8 cellular contexts compared by ENCODE assay signal in the genomic region with DNA sequence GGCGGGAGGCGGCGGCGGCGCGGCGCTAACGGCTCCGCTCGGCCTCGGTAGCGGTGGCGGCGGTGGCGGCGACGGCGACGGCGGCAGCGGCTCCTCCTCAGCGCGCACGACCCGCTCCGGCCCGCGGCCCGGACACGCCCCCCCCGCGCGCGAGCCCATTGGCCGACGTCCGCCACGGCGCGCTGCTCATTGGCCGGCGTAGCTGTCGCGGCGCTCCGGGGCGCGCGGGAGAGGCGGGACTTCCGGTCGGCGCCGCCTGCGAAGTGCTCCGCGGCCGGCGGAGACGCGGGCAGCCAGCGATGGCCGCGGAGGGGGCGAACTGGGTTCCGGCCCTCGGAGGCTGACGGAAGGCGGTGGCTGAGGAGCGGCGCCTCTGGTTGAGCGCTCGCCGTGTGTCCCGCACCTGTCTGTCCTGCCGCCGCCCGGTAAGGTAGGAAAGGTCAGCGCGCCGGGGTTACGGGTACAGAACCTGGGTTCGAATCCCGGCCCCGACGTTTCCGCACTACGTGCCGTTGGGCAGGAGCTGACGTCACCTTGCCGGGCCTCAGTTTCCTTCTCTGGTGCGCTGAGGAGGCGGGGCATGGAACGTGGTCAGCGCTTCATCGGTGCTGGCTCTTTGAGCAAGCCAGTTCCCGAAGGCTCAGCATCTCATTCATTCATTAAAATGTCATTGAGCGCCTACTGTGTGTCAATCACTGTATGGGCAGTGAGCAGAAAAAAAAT. TPM values are rescaled to one million over a fixed set of nuclear protein-coding genes. Genes with fewer than 3 reads are reported as not detected.
DNase-seq lines count a peak whose midpoint lies in the region; ATAC-seq and TF ChIP-seq lines count a peak whose summit lies in the region.

Gene ELAVL1 (minus strand): TSS at position 108 of the 723 bp plus-strand sequence. CDS start 13,826 bp downstream, outside the sequence.

- H3K36me3 ChIP-seq in PC-3 (ENCODE audit: low read depth, low read length) (no peaks in the 10 kb centered on the region; the same call in 1 of the 2 replicates), esophagus (ENCODE audit: control insufficient read depth in 2 of 2, insufficient read depth in 2 of 2, low read length in 1 of 2) (no peaks in the 10 kb centered on the region), muscle layer of colon (ENCODE audit: insufficient read depth, low read length) (no peaks in the 10 kb centered on the region)

- ATAC-seq in GM21390 (IDR thresholded peaks at IDR 0.05; ENCODE audit: unreplicated experiment) (peak; percentile 52), PC-3 (peak; percentile 82)

- CTCF ChIA-PET in PC-3 (lab: Charles Lee), result interaction anchor here (0.6 kb wide), 3 partner anchors 9 to 167 kb away, joined by 3 to 6 read pairs (median 5); no protein-coding TSS in a partner anchor

- peaks cover 50% of the 10 kb centered on the region for H3K79me2 ChIP-seq in PC-3 (ENCODE audit: low read length)

- H3K9me3 ChIP-seq in PC-3 (ENCODE audit: low read length), result no peaks in the 10 kb centered on the region
- H3K9me3 ChIP-seq in esophagus (ENCODE audit: control insufficient read depth in 2 of 2, insufficient read depth in 1 of 2, low read depth in 1 of 2, low read length in 1 of 2), result no peaks in the 10 kb centered on the region
- no peaks in the 10 kb centered on the region for H3K9me3 ChIP-seq in muscle layer of colon (ENCODE audit: low read length)

- BruUV-seq in PC-3 (replicated peaks; lab: Mats Ljungman, UMichigan), result TSS peak; percentile 89

- H3F3A ChIP-seq in PC-3 (ENCODE audit: low read length, unreplicated experiment), result no peaks in the 10 kb centered on the region

- peaks cover 32% of the 10 kb centered on the region for H3K4me1 ChIP-seq in PC-3 (ENCODE audit: insufficient read depth, low read length)
- H3K4me1 ChIP-seq in esophagus (ENCODE audit: control insufficient read depth in 2 of 2, insufficient read depth in 2 of 2, low read length in 1 of 2), result peaks cover 7 to 13% of the 10 kb centered on the region in 2 donors
- H3K4me1 ChIP-seq in muscle layer of colon (ENCODE audit: insufficient read depth, low read length), result peaks cover 33% of the 10 kb centered on the region

- H3K9me2 ChIP-seq in PC-3 (replicated peaks; ENCODE audit: low read length), result no peaks in the 10 kb centered on the region

- 0 to 1% methylated on average over 69 to 98 of the region's 98 CpGs for WGBS in esophagus, 2 donors

- H3K4me3 ChIP-seq in PC-3 (ENCODE audit: low read length), result peak within 1 kb of the TSS; percentile 91
- H3K4me3 ChIP-seq in esophagus (ENCODE audit: low read depth in 1 of 2, low read length in 2 of 2), result peak within 1 kb of the TSS; percentile 87 to 94
- H3K4me3 ChIP-seq in muscle layer of colon (ENCODE audit: low read depth in 1 of 2, low read length in 2 of 2), result peak within 1 kb of the TSS; percentile 67 to 79

- H4K20me1 ChIP-seq in PC-3 (ENCODE audit: low read length), result peaks cover 35% of the 10 kb centered on the region

- DNase-seq in COR-L47 (lab: John Stamatoyannopoulos, UW), result peak; percentile 88
- peak; percentile 85 for DNase-seq in HuH-7 (ENCODE audit: low spot score)
- peak; percentile 97 for DNase-seq in PC-3
- peak; percentile 88 for DNase-seq in activated T-cell treated with anti-CD3 and anti-CD28 coated beads, Interleukin-2, amount 50 U/mL, for 1 hour
- peak; percentile 73 to 76 for DNase-seq in stimulated activated CD8-positive, alpha-beta memory T cell treated with anti-CD3 and anti-CD28 coated beads, Interleukin-7, amount 100 ng/mL, for 1 hour (ENCODE audit: low read depth in 2 of 2)

- H3K4me2 ChIP-seq in PC-3 (ENCODE audit: low read length), result peak within 1 kb of the TSS; percentile 91

- TF ChIP-seq CTCF in PC-3 (conservative IDR thresholded peaks at IDR 0.05; ENCODE audit: low read depth, low read length), result no peak

- H3K27me3 ChIP-seq in PC-3 (ENCODE audit: low read length), result no peaks in the 10 kb centered on the region
- no peaks in the 10 kb centered on the region for H3K27me3 ChIP-seq in esophagus (ENCODE audit: control insufficient read depth in 1 of 2, insufficient read depth in 2 of 2, low read length in 2 of 2)
- H3K27me3 ChIP-seq in muscle layer of colon (ENCODE audit: control insufficient read depth in 1 of 2, insufficient read depth in 2 of 2, low read length in 2 of 2), result no peaks in the 10 kb centered on the region

- intact Hi-C loops in PC-3 (cut with micrococcal nuclease), result no loop called here

- H3K27ac ChIP-seq in PC-3 (ENCODE audit: low read length), result peak within 1 kb of the TSS; percentile 27; the same call in 1 of the 2 replicates
- H3K27ac ChIP-seq in esophagus (ENCODE audit: low read depth in 2 of 2, low read length in 1 of 2), result peak within 1 kb of the TSS; percentile 90 to 91
- H3K27ac ChIP-seq in muscle layer of colon (ENCODE audit: low read depth, low read length), result peak within 1 kb of the TSS; percentile 61

- H3K9ac ChIP-seq in PC-3 (ENCODE audit: low read length) (peak within 1 kb of the TSS; percentile 94), muscle layer of colon (ENCODE audit: low read length) (peak within 1 kb of the TSS; percentile 54)

- POLR2A ChIA-PET in PC-3 (lab: Charles Lee; ENCODE audit: unreplicated experiment), result interaction anchor here (0.6 kb wide), 1 partner anchor 127 kb away, joined by 5 read pairs; no protein-coding TSS in a partner anchor

- H2AFZ ChIP-seq in PC-3 (ENCODE audit: low read length), result peak within 1 kb of the TSS; percentile 76

RNA-seq across cellular contexts. Expression of gene ELAVL1, which starts in this region (rescaled TPM):
- 87.2 and 111 TPM in 2 replicates for total RNA-seq in PC-3 (2014; rRNA removed)
- polyA plus RNA-seq in esophagus, result 10 to 100 TPM in 1 of 2 donors, 1 to 10 TPM in 1; 6.5 to 25.8 TPM

Comparison
In these comparisons a context has a peak if more than half of its experiments do, and no peak if none do; other contexts are left out.
1. Peak in every context shown above with its lines: DNase-seq, ATAC-seq, H3K4me3 ChIP-seq and H3K27ac ChIP-seq.
2. H3K27ac ChIP-seq: peak in every context shown above with its lines; median percentile 90 in esophagus; 61 in muscle layer of colon; 27 in PC-3.